Comparison of ENCODE assay signal across 2 cellular contexts in the genomic region with DNA sequence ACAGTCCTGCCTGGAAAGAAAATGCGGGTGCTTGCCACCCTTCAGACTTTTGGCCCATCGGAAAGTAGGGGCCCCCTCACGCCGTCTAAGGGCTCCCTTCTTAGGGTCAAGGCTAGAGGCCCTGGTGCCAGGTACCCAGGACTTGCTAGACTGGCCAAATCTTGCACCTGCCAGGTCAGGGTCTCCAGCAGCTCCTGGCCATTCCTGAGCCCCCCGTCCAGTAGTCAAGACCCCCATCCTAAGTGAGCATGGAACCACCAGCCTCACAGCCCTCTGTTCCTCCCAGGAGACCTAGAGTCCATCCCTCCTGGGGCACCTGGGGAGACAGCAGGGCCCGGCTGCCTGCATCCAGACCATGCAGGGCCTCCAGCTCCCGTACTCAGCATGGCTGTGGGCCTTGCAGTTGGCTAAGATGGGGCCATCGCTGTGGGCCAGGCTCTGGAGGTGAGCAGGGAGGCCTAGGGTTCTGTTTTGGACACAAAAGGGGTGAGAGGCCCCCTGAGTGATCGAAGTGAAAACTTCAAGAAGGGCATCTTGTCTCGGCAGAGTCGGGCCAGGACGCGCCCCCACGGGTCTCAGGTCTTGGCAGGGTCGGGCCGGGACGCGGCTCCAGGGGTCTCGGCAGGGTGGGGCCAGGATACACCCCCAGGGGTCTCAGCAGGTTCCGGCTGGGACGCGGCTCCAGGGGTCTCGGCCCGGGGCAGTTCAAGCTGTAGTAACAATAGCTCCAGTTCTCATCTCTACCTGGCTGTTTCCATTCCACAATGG.
TF ChIP-seq lines count a peak whose summit lies in the region.

No MANE protein-coding gene starts in this region.

TF ChIP-seq in A549, 52 proteins besides CTCF, POLR2A, EP300 and RAD21:
- TF ChIP-seq ZFP36 (IDR thresholded peaks at IDR 0.05; ENCODE audit: borderline replicate concordance, partially characterized antibody) (no peak), EHMT2 (IDR thresholded peaks at IDR 0.05; ENCODE audit: low read depth) (no peak), RNF2 (IDR thresholded peaks at IDR 0.05; ENCODE audit: borderline replicate concordance, low read depth) (no peak), NFE2L2 (conservative IDR thresholded peaks at IDR 0.05; ENCODE audit: low read length) (no peak), HDAC2 (IDR thresholded peaks at IDR 0.05) (no peak), NPAS2 (CRISPR knock-in tag; IDR thresholded peaks at IDR 0.05; ENCODE audit: borderline replicate concordance) (no peak), MYC (IDR thresholded peaks at IDR 0.05; ENCODE audit: borderline replicate concordance, low read length) (no peak), CBX2 (IDR thresholded peaks at IDR 0.05; ENCODE audit: borderline replicate concordance, low read depth) (no peak), HOXA7 (CRISPR knock-in tag; IDR thresholded peaks at IDR 0.05) (no peak), MAZ (IDR thresholded peaks at IDR 0.05; ENCODE audit: borderline replicate concordance, low read depth, low read length) (no peak), HES2 (IDR thresholded peaks at IDR 0.05) (no peak), KDM5A (IDR thresholded peaks at IDR 0.05) (no peak), NR3C1 (IDR thresholded peaks at IDR 0.05) (no peak), MAFK (IDR thresholded peaks at IDR 0.05; ENCODE audit: partially characterized antibody) (no peak), ESRRA (IDR thresholded peaks at IDR 0.05; ENCODE audit: borderline replicate concordance, low read length) (no peak), FOSB (CRISPR knock-in tag; IDR thresholded peaks at IDR 0.05) (no peak), FOXS1 (CRISPR knock-in tag; IDR thresholded peaks at IDR 0.05) (no peak), CHD4 (IDR thresholded peaks at IDR 0.05; ENCODE audit: borderline replicate concordance) (no peak)
- TF ChIP-seq, protein P1, sequence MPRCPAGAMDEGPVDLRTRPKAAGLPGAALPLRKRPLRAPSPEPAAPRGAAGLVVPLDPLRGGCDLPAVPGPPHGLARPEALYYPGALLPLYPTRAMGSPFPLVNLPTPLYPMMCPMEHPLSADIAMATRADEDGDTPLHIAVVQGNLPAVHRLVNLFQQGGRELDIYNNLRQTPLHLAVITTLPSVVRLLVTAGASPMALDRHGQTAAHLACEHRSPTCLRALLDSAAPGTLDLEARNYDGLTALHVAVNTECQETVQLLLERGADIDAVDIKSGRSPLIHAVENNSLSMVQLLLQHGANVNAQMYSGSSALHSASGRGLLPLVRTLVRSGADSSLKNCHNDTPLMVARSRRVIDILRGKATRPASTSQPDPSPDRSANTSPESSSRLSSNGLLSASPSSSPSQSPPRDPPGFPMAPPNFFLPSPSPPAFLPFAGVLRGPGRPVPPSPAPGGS (IDR thresholded peaks at IDR 0.05): no peak

TF ChIP-seq in K562, 482 proteins besides CTCF, POLR2A, EP300 and RAD21:
- TF ChIP-seq OTX1 (CRISPR knock-in tag; IDR thresholded peaks at IDR 0.05) (no peak), RFX1 (IDR thresholded peaks at IDR 0.05) (no peak), ZNF778 (CRISPR knock-in tag; IDR thresholded peaks at IDR 0.05) (no peak), RBM25 (IDR thresholded peaks at IDR 0.05; ENCODE audit: low read depth, low read length, severe bottlenecking) (no peak), DDX20 (tag; IDR thresholded peaks at IDR 0.05; ENCODE audit: low read depth) (no peak), KDM4B (IDR thresholded peaks at IDR 0.05; ENCODE audit: borderline replicate concordance in 2 of 2, low read depth in 1 of 2) (no peak), SMAD2 (IDR thresholded peaks at IDR 0.05; ENCODE audit: low read depth, low read length) (no peak), BDP1 (IDR thresholded peaks at IDR 0.05; ENCODE audit: insufficient read depth, insufficient read length) (no peak), ZNF717 (CRISPR knock-in tag; IDR thresholded peaks at IDR 0.05) (no peak)
